30 cellular contexts compared by ENCODE assay signal in genomic region chrX:30821116-30821515, GRCh38.
DNase-seq lines count a peak whose midpoint lies in the region; ATAC-seq, FAIRE-seq and TF ChIP-seq lines count a peak whose summit lies in the region.
"Had no signal": no experiment of that assay in that cellular context is flagged by ENCODE, and none has a peak within 500 bp of the region (broad histone marks: within the 10 kb centered on the region; RNA-seq: fewer than 3 reads in every experiment).

No MANE protein-coding gene starts in this region.

- 0 out of 2 replicates have a peak, but pooled peaks have one; percentile 1 for TF ChIP-seq RAD21 in GM12878 (IDR thresholded peaks at IDR 0.05; ENCODE audit: insufficient read depth, low read depth, low read length)

- H3K4me2 ChIP-seq in OCI-LY3 (ENCODE audit: low read length), result no peak overlapping the region
- H3K4me2 ChIP-seq in GM12878 (ENCODE audit: control insufficient read depth, insufficient read depth), result no peak overlapping the region

- POLR2A ChIA-PET in GM12878 (lab: Charles Lee), result no interaction called here

- in situ Hi-C loops in GM12878 (cut with MboI), result loop anchor here (5.0 kb wide), 1 partner anchor 84 kb away; no protein-coding TSS in a partner anchor

- no peak for TF ChIP-seq POLR2A in GM12878 (IDR thresholded peaks at IDR 0.05; ENCODE audit: low read depth, low read length)

- H3K9ac ChIP-seq in OCI-LY3 (ENCODE audit: low read length) (no peak overlapping the region), GM12878 (ENCODE audit: control insufficient read depth, insufficient read depth, low read length) (no peak overlapping the region)

- CTCF ChIA-PET in GM12878 (lab: Yijun Ruan, JAX), result interaction anchor here (0.5 to 3.6 kb wide), 5 partner anchors 43 to 186 kb away, joined by 3 to 22 read pairs (median 3); no protein-coding TSS in a partner anchor

- H3K4me1 ChIP-seq in OCI-LY3 (ENCODE audit: low read length) (peaks cover 33% of the 10 kb centered on the region), GM12878 (ENCODE audit: control insufficient read depth, insufficient read depth, low read length) (no peaks in the 10 kb centered on the region; the same call in 1 of the 2 replicates)
- H3K4me1 ChIP-seq: ascending aorta, lower lobe of right lung, spleen had no signal

- TF ChIP-seq CTCF in OCI-LY3 (IDR thresholded peaks at IDR 0.05; ENCODE audit: low read depth, low read length) (peak; percentile 38), GM12878 (IDR thresholded peaks at IDR 0.05 in 2 of 3, conservative IDR thresholded peaks at IDR 0.05 in 1 of 3; ENCODE audit: control insufficient read depth in 2 of 3, extremely low read depth in 1 of 3, insufficient read depth in 1 of 3, low read depth in 3 of 3, low read length in 3 of 3) (no peak; a peak in 1 of 6 replicates)

- intact Hi-C loops in GM12878 (cut with micrococcal nuclease; ENCODE audit: unreplicated experiment), result loop anchor here (2.0 to 5.0 kb wide), 3 partner anchors 169 to 249 kb away; partner anchors contain the start of gene GK

- H3K27me3 ChIP-seq in OCI-LY3 (ENCODE audit: low read depth, low read length), result no peaks in the 10 kb centered on the region
- no peaks in the 10 kb centered on the region for H3K27me3 ChIP-seq in GM12878 (replicated peaks in 1 of 2; ENCODE audit: control insufficient read depth in 2 of 2, insufficient read depth in 2 of 2, low read length in 1 of 2)
- H3K27me3 ChIP-seq: ascending aorta, spleen had no signal

- no peaks in the 10 kb centered on the region for H3K9me3 ChIP-seq in OCI-LY3 (ENCODE audit: insufficient read depth, low read length)
- peaks cover 2% of the 10 kb centered on the region; the same call in 2 of the 3 replicates for H3K9me3 ChIP-seq in GM12878 (replicated peaks; ENCODE audit: control insufficient read depth, insufficient read depth, low read length)
- H3K9me3 ChIP-seq: ascending aorta, lower lobe of right lung, spleen had no signal

- H3K79me2 ChIP-seq in OCI-LY3 (ENCODE audit: low read length) (no peaks in the 10 kb centered on the region), GM12878 (ENCODE audit: control insufficient read depth, insufficient read depth, low read length) (no peaks in the 10 kb centered on the region)

- H2AFZ ChIP-seq in OCI-LY3 (ENCODE audit: low read depth, low read length) (no peak overlapping the region), GM12878 (ENCODE audit: control insufficient read depth, low read depth, low read length) (no peak overlapping the region)

- no peak overlapping the region for H3K4me3 ChIP-seq in OCI-LY3 (ENCODE audit: low read length)
- H3K4me3 ChIP-seq in GM12878, result no peak overlapping the region
- H3K4me3 ChIP-seq: ascending aorta, dorsolateral prefrontal cortex, lower lobe of right lung, spleen had no signal

- no peak for FAIRE-seq in GM12878 (lab: Jason Lieb, UNC)
- FAIRE-seq: endothelial cell of umbilical vein had no signal

- RAD21 ChIA-PET in GM12878 (lab: Charles Lee; ENCODE audit: unreplicated experiment), result interaction anchor here (1.2 kb wide), 1 partner anchor 86 kb away, joined by 3 read pairs; no protein-coding TSS in a partner anchor

- SMC1A ChIA-PET in GM12878 (lab: Charles Lee; ENCODE audit: uncharacterized antibody, unreplicated experiment), result interaction anchor here (0.6 to 1.4 kb wide), 4 partner anchors 44 to 216 kb away, joined by 3 to 4 read pairs (median 4); no protein-coding TSS in a partner anchor

- ATAC-seq in GM12878, result peak; percentile 35; the same call in 2 of the 3 replicates
- ATAC-seq: activated CD4-positive, CD25-positive, alpha-beta regulatory T cell treated with anti-CD3 and anti-CD28 coated beads, Interleukin-2, amount 50 U/mL, for 24 hours; lower lobe of right lung; stimulated activated effector memory CD8-positive, alpha-beta T cell treated with anti-CD3 and anti-CD28 coated beads, Interleukin-12 subunit alpha, Interleukin-12 subunit beta, amount 100 ng/mL, for 72 hours had no signal

- no TSS peak for BruUV-seq in GM12878 (replicated peaks; lab: Mats Ljungman, UMichigan)

- H3K36me3 ChIP-seq in OCI-LY3 (replicated peaks; ENCODE audit: low read depth, low read length) (no peaks in the 10 kb centered on the region), GM12878 (ENCODE audit: control insufficient read depth in 2 of 2, insufficient read depth in 2 of 2, low read length in 1 of 2) (no peaks in the 10 kb centered on the region)
- H3K36me3 ChIP-seq: ascending aorta, lower lobe of right lung, spleen had no signal

- WGBS in GM12878 (ENCODE audit: insufficient coverage, insufficient replicate concordance, low lambda C conversion rate, missing lambda C conversion rate), result 0% methylated on average over 1 of the region's 1 CpG

- no peaks in the 10 kb centered on the region for H4K20me1 ChIP-seq in OCI-LY3 (ENCODE audit: insufficient read depth, low read length)
- no peaks in the 10 kb centered on the region for H4K20me1 ChIP-seq in GM12878 (ENCODE audit: control insufficient read depth, insufficient read depth)

- H3K27ac ChIP-seq in OCI-LY3 (ENCODE audit: low read length) (no peak overlapping the region), GM12878 (ENCODE audit: control insufficient read depth, insufficient read depth) (no peak overlapping the region)
- H3K27ac ChIP-seq: 22Rv1, ascending aorta, dorsolateral prefrontal cortex, lower lobe of right lung, spleen had no signal

- peak; percentile 6 for DNase-seq in DMS 273 (lab: John Stamatoyannopoulos, UW; ENCODE audit: unreplicated experiment)
- DNase-seq in DMS 273 treated with DMSO at 0.1 percent for 48 hours (lab: John Stamatoyannopoulos, UW), result no peak
- DNase-seq in HT1080 (ENCODE audit: low read depth), result peak; percentile 4
- no peak for DNase-seq in GM12878 (ENCODE audit: low read depth, low spot score)
- DNase-seq in DMS153 (lab: John Stamatoyannopoulos, UW), result no peak
- DNase-seq in COLO668 (lab: John Stamatoyannopoulos, UW; ENCODE audit: unreplicated experiment), result no peak
- no peak for DNase-seq in H4 (ENCODE audit: low spot score)
- DNase-seq: activated CD4-positive, alpha-beta memory T cell treated with anti-CD3 and anti-CD28 coated beads, Interleukin-2, amount 10 ng/mL, durations not matched to agents 7 days and 5 days; AML-193; caudate nucleus; CD4-positive, alpha-beta memory T cell; DMS79; dorsolateral prefrontal cortex; H9; KG1; kidney glomerular epithelial cell; lower lobe of right lung; NCI-H1417; NCI-H2107; NCI-H446; Right ventricle myocardium superior; spleen; stimulated activated CD4-positive, alpha-beta T cell treated with anti-CD3 and anti-CD28 coated beads, Interleukin-2, amount 100 ng/mL, for 48 hours; SW 1271 had no signal

- TF ChIP-seq EP300 in GM12878 (IDR thresholded peaks at IDR 0.05; ENCODE audit: borderline replicate concordance in 1 of 2, control insufficient read depth in 1 of 2, low read depth in 2 of 2, low read length in 2 of 2), result no peak

TF ChIP-seq in GM12878, 131 proteins besides CTCF, POLR2A, EP300 and RAD21:
- TF ChIP-seq MYC (IDR thresholded peaks at IDR 0.05; ENCODE audit: insufficient read depth, insufficient read length, insufficient replicate concordance, low read length, severe bottlenecking), result no peak
- TF ChIP-seq CEBPB (IDR thresholded peaks at IDR 0.05; ENCODE audit: borderline replicate concordance in 1 of 2, low read depth in 2 of 2, low read length in 2 of 2), result no peak
- TF ChIP-seq EZH2 (IDR thresholded peaks at IDR 0.05; ENCODE audit: borderline replicate concordance, control insufficient read depth, low read depth, low read length), result no peak
- TF ChIP-seq LARP7 (IDR thresholded peaks at IDR 0.05), result no peak
- no peak for TF ChIP-seq SREBF1 (IDR thresholded peaks at IDR 0.05; ENCODE audit: low read length)
- no peak for TF ChIP-seq CHD2 (IDR thresholded peaks at IDR 0.05; ENCODE audit: borderline replicate concordance, low read depth, low read length)
- no peak for TF ChIP-seq PML (IDR thresholded peaks at IDR 0.05; ENCODE audit: low read length)
- no peak for TF ChIP-seq USF2 (IDR thresholded peaks at IDR 0.05; ENCODE audit: borderline replicate concordance, low read depth, low read length)
- no peak for TF ChIP-seq ZSCAN29 (IDR thresholded peaks at IDR 0.05)
- TF ChIP-seq ATF3 (IDR thresholded peaks at IDR 0.05; ENCODE audit: borderline replicate concordance, extremely low read depth, low read depth, low read length), result no peak
- no peak for TF ChIP-seq ZNF274 (IDR thresholded peaks at IDR 0.05; ENCODE audit: insufficient read depth, insufficient read length)
- TF ChIP-seq CBX5 (IDR thresholded peaks at IDR 0.05; ENCODE audit: low read depth), result no peak
- no peak for TF ChIP-seq JUND (IDR thresholded peaks at IDR 0.05; ENCODE audit: low read depth, low read length)
- TF ChIP-seq ELK1 (IDR thresholded peaks at IDR 0.05; ENCODE audit: low read depth, low read length), result no peak

Comparison
In these comparisons a context has a peak if more than half of its experiments do, and no peak if none do; other contexts are left out.
1. DNase-seq: peak in DMS 273 (single experiment) and HT1080 (single experiment); none in DMS 273 treated with DMSO at 0.1 percent for 48 hours (single experiment), GM12878 (single experiment), DMS153 (single experiment), COLO668 (single experiment) and H4 (single experiment).